In the genomic region with DNA sequence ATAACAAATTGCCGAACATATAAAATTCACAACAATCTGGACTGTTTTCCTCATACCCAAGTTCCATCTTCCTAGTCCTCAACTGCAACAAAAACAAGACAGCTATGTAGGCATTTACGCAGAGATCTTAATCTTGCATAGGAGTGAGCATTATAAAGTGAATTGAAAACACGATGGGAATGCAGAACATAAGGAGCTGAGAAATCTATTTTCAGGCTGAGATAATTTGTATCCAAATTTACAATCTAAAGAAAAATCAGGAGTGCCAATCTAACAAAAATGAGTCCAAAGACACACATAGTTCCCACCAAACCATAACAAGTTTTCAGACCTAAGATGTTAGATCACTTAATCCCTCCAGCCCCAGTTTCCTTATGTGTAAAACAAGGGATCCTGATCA, we compare ENCODE assay signal across 7 cellular contexts. TPM values are rescaled to one million over a fixed set of nuclear protein-coding genes. Genes with fewer than 3 reads are reported as not detected.
A peak's percentile ranks its signal among the peaks of the same experiment; 100 is the strongest.
DNase-seq lines count a peak whose midpoint lies in the region; ATAC-seq and TF ChIP-seq lines count a peak whose summit lies in the region.

No MANE protein-coding gene starts in this region.

- no peak for ATAC-seq in HG02970 (IDR thresholded peaks at IDR 0.05; ENCODE audit: low FRiP score, unreplicated experiment)
- ATAC-seq in GM18870 (IDR thresholded peaks at IDR 0.05; ENCODE audit: unreplicated experiment): no peak
- ATAC-seq in stimulated activated naive B cell treated with anti-CD40 and anti-IgM and Interleukin-4, amounts not matched to agents 10 μg/mL and 1 μg/mL and 100 μg/mL, for 72 hours (replicated peaks): no peak

- H3K27me3 ChIP-seq in NT2/D1 (ENCODE audit: insufficient read depth, insufficient read length) (no peaks in the 10 kb centered on the region), endodermal cell (ENCODE audit: control insufficient read depth, insufficient read depth, low read length, poor library complexity, severe bottlenecking) (no peaks in the 10 kb centered on the region)

- H3K4me1 Mint-ChIP-seq in endodermal cell: peaks cover 42% of the 10 kb centered on the region
- H3K4me1 Mint-ChIP-seq in osteocyte (ENCODE audit: unreplicated experiment): peaks cover 41% of the 10 kb centered on the region
- H3K4me1 Mint-ChIP-seq in stimulated activated naive B cell treated with anti-CD40 and anti-IgM and Interleukin-4, amounts not matched to agents 10 μg/mL and 1 μg/mL and 100 μg/mL, for 72 hours: peaks cover 20 to 21% of the 10 kb centered on the region in 2 donors

- H3K4me3 Mint-ChIP-seq in endodermal cell (peak overlapping the region; percentile 98), osteocyte (ENCODE audit: unreplicated experiment) (peak overlapping the region; percentile 98)
- H3K4me3 Mint-ChIP-seq in stimulated activated naive B cell treated with anti-CD40 and anti-IgM and Interleukin-4, amounts not matched to agents 10 μg/mL and 1 μg/mL and 100 μg/mL, for 72 hours: no peak overlapping the region

- H3K4me1 ChIP-seq in NT2/D1 (ENCODE audit: insufficient read depth, insufficient read length) (no peaks in the 10 kb centered on the region), endodermal cell (ENCODE audit: control insufficient read depth, insufficient read depth, low read length) (peaks cover 3% of the 10 kb centered on the region)

- H3K27me3 Mint-ChIP-seq in endodermal cell (ENCODE audit: insufficient read depth): no peaks in the 10 kb centered on the region
- no peaks in the 10 kb centered on the region for H3K27me3 Mint-ChIP-seq in osteocyte (ENCODE audit: unreplicated experiment)
- no peaks in the 10 kb centered on the region for H3K27me3 Mint-ChIP-seq in stimulated activated naive B cell treated with anti-CD40 and anti-IgM and Interleukin-4, amounts not matched to agents 10 μg/mL and 1 μg/mL and 100 μg/mL, for 72 hours

- H3K27ac ChIP-seq in endodermal cell (ENCODE audit: low read depth, low read length): no peak overlapping the region

- H3K4me3 ChIP-seq in GM08714 (ENCODE audit: low read length) (peak overlapping the region; percentile 86; the same call in 1 of the 2 replicates), NT2/D1 (ENCODE audit: insufficient read length, low read depth) (peak overlapping the region; percentile 100), endodermal cell (ENCODE audit: low read length) (peak overlapping the region; percentile 94)

- TF ChIP-seq CTCF in endodermal cell (conservative IDR thresholded peaks at IDR 0.05) (no peak), osteocyte (IDR thresholded peaks at IDR 0.05) (no peak)

- H3K9me3 ChIP-seq in NT2/D1 (ENCODE audit: insufficient read depth, low read length) (no peaks in the 10 kb centered on the region), endodermal cell (ENCODE audit: control insufficient read depth, low read length) (no peaks in the 10 kb centered on the region)

- H3K27ac Mint-ChIP-seq in endodermal cell (peak overlapping the region; percentile 18), osteocyte (ENCODE audit: unreplicated experiment) (peak overlapping the region; percentile 90)
- H3K27ac Mint-ChIP-seq in stimulated activated naive B cell treated with anti-CD40 and anti-IgM and Interleukin-4, amounts not matched to agents 10 μg/mL and 1 μg/mL and 100 μg/mL, for 72 hours: no peak overlapping the region

- peaks cover 47% of the 10 kb centered on the region for H3K36me3 ChIP-seq in NT2/D1 (ENCODE audit: insufficient read depth, insufficient read length, low read length)
- peaks cover 26% of the 10 kb centered on the region for H3K36me3 ChIP-seq in endodermal cell (ENCODE audit: control insufficient read depth, insufficient read depth, low read length)

- H3K36me3 Mint-ChIP-seq in endodermal cell (ENCODE audit: low read depth): peaks cover 17% of the 10 kb centered on the region
- no peaks in the 10 kb centered on the region for H3K36me3 Mint-ChIP-seq in osteocyte (ENCODE audit: unreplicated experiment)
- H3K36me3 Mint-ChIP-seq in stimulated activated naive B cell treated with anti-CD40 and anti-IgM and Interleukin-4, amounts not matched to agents 10 μg/mL and 1 μg/mL and 100 μg/mL, for 72 hours: peaks cover 7 to 20% of the 10 kb centered on the region in 2 donors

- H3K9ac ChIP-seq in NT2/D1 (ENCODE audit: insufficient read length, low read depth) (peak overlapping the region; percentile 100), endodermal cell (ENCODE audit: extremely low read depth, low read length, poor library complexity, severe bottlenecking) (peak overlapping the region; percentile 79)

- DNase-seq in NT2/D1 (ENCODE audit: low read depth, low spot score) (no peak), endodermal cell (no peak), osteocyte (ENCODE audit: extremely low spot score, unreplicated experiment) (no peak)
- DNase-seq in stimulated activated naive B cell treated with anti-CD40 and anti-IgM and Interleukin-4, amounts not matched to agents 10 μg/mL and 1 μg/mL and 100 μg/mL, for 72 hours: no peak

- WGBS in endodermal cell (ENCODE audit: insufficient coverage in 1 of 2, insufficient read length in 1 of 2), 2 experiments: 28% methylated on average over 3 of the region's 3 CpGs; no CpG with 5 or more reads in 1 of the 2 experiments

- H3K9me3 Mint-ChIP-seq in endodermal cell (no peaks in the 10 kb centered on the region), osteocyte (ENCODE audit: unreplicated experiment) (no peaks in the 10 kb centered on the region)
- no peaks in the 10 kb centered on the region for H3K9me3 Mint-ChIP-seq in stimulated activated naive B cell treated with anti-CD40 and anti-IgM and Interleukin-4, amounts not matched to agents 10 μg/mL and 1 μg/mL and 100 μg/mL, for 72 hours

RNA-seq across cellular contexts. Expression of gene SLC16A1, which starts 1.9 kb away (rescaled TPM):
- 100 to 1,000 TPM; 229 to 248 TPM for total RNA-seq in endodermal cell
- 145 TPM for polyA plus RNA-seq in endodermal cell (2013, experiment 1 of 2)
- polyA plus RNA-seq in endodermal cell (2013, experiment 2 of 2): 127 TPM
- total RNA-seq in osteocyte: 58.7 and 60.0 TPM in 2 replicates

Comparison
In these comparisons a context has a peak if more than half of its experiments do, and no peak if none do; other contexts are left out.
1. H3K4me3 Mint-ChIP-seq: peak in endodermal cell (single experiment) and osteocyte (single experiment); none in stimulated activated naive B cell treated with anti-CD40 and anti-IgM and Interleukin-4, amounts not matched to agents 10 μg/mL and 1 μg/mL and 100 μg/mL, for 72 hours (0 of 2).
2. Peak in every context shown above with its lines, with median percentiles within 50 percentile points of each other: H3K4me3 ChIP-seq.